ENCODE assay signal across 21 cellular contexts in the genomic region with DNA sequence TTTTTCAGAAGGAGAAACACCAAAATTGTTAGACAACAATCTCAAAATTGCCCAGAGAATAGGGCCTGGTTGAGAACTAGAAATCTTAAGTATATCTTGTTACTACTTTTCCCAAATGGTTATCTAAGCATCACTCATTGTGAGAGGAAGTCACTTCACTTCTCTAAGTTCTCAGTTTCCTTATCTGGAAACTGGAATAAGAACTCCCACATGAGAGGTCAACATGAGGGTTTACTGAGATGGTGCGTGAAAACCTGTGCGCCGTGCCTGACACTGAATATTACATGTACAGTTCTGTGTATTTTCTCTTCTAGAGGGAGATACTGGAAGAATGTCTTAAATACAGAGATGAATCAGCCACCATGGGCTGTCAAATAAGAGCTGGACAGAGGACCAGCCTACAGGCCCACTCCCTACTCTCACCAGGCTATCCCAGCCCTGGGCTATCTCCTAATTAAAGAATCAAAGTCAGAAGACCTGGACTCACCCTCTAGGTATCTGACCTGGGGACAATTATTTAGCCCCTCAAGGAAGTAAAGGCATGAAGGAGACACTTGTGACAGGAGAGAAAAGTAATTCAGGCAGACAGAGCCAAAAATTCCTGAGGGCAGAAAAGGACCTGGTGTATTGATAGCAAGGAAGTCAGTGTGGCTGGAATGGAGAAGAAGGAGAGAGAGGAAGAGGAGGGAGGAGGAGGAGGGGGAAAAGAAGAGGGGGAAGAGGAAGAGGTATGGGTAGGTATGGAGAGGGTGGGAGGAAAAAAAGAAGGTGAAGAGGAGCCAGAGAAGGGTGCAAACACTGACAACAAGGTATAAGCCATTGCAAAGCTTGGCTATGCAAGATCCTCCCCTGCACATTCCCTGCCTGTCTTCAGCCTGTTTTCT. TPM values are rescaled to one million over a fixed set of nuclear protein-coding genes. Genes with fewer than 3 reads are reported as not detected.
DNase-seq lines count a peak whose midpoint lies in the region; ATAC-seq, FAIRE-seq and TF ChIP-seq lines count a peak whose summit lies in the region.
"Had no signal": no experiment of that assay in that cellular context is flagged by ENCODE, and none has a peak within 500 bp of the region (broad histone marks: within the 10 kb centered on the region; RNA-seq: fewer than 3 reads in every experiment).

No MANE protein-coding gene starts in this region.

- no peak overlapping the region for H2AK5ac ChIP-seq in H1 (ENCODE audit: low read depth, low read length)

- H3K14ac ChIP-seq in H1 (ENCODE audit: insufficient read length): no peak overlapping the region

- no peak for TF ChIP-seq EP300 in H1 (IDR thresholded peaks at IDR 0.05; ENCODE audit: borderline replicate concordance in 1 of 2, low read depth in 2 of 2, low read length in 2 of 2)

- TF ChIP-seq CTCF in mammary epithelial cell (conservative IDR thresholded peaks at IDR 0.05 in 1 of 2, IDR thresholded peaks at IDR 0.05 in 1 of 2; ENCODE audit: extremely low read depth in 1 of 2, insufficient read depth in 1 of 2, low read depth in 1 of 2, low read length in 2 of 2) (no peak), MCF 10A (IDR thresholded peaks at IDR 0.05; ENCODE audit: unreplicated experiment) (no peak), H1 (IDR thresholded peaks at IDR 0.05; ENCODE audit: control extremely low read depth in 1 of 3, insufficient read depth in 1 of 3, low read depth in 1 of 3, low read length in 3 of 3) (no peak), foreskin fibroblast (IDR thresholded peaks at IDR 0.05; ENCODE audit: low read depth, low read length) (no peak)

- no peak for TF ChIP-seq POLR2A in H1 (IDR thresholded peaks at IDR 0.05; ENCODE audit: control extremely low read depth in 1 of 2, low read depth in 2 of 2, low read length in 2 of 2)

- H4K91ac ChIP-seq in H1 (replicated peaks; ENCODE audit: insufficient read length, low read length): no peak overlapping the region

- no peak overlapping the region for H3K4ac ChIP-seq in H1 (replicated peaks; ENCODE audit: insufficient read length, low read depth, low read length)

- no peak overlapping the region for H3K9ac ChIP-seq in mammary epithelial cell (ENCODE audit: insufficient read depth, low read length)
- no peak overlapping the region for H3K9ac ChIP-seq in H1 (replicated peaks in 1 of 4; ENCODE audit: extremely low read depth in 1 of 4, low read depth in 3 of 4, low read length in 3 of 4)

- H2BK12ac ChIP-seq in H1 (ENCODE audit: low read depth, low read length): no peak overlapping the region

- H3K79me1 ChIP-seq in H1 (ENCODE audit: low read depth, low read length): no peaks in the 10 kb centered on the region

- H3K4me2 ChIP-seq in mammary epithelial cell (ENCODE audit: insufficient read depth, low read depth, low read length): no peak overlapping the region
- no peak overlapping the region for H3K4me2 ChIP-seq in H1 (ENCODE audit: insufficient read depth in 1 of 2, low read depth in 2 of 2, low read length in 2 of 2)

- no peak overlapping the region for H2BK20ac ChIP-seq in H1 (ENCODE audit: low read length)

- H3K23ac ChIP-seq in H1 (ENCODE audit: insufficient read length): no peak overlapping the region

- H3K9me3 Mint-ChIP-seq in MCF 10A (ENCODE audit: unreplicated experiment): no peaks in the 10 kb centered on the region

- intact Hi-C loops in mammary epithelial cell (cut with micrococcal nuclease) (no loop called here), MCF 10A (cut with micrococcal nuclease) (no loop called here), Right ventricle myocardium superior (cut with DNase I) (no loop called here)

- no peak for FAIRE-seq in H1 (lab: Jason Lieb, UNC)
- FAIRE-seq: GM12891, H54 had no signal

- H3K36me3 ChIP-seq in mammary epithelial cell (ENCODE audit: insufficient read depth, low read length): no peaks in the 10 kb centered on the region
- peaks cover 12% of the 10 kb centered on the region; the same call in 1 of the 2 replicates for H3K36me3 ChIP-seq in SJSA1
- no peaks in the 10 kb centered on the region for H3K36me3 ChIP-seq in H1 (ENCODE audit: control insufficient read depth in 2 of 4, insufficient read depth in 4 of 4, low read length in 3 of 4)
- H3K36me3 ChIP-seq: MG63, Peyer's patch had no signal

- no peak for ATAC-seq in Right ventricle myocardium superior (ENCODE audit: poor library complexity)

- H3K27me3 ChIP-seq in mammary epithelial cell (ENCODE audit: insufficient read depth, low read length) (no peaks in the 10 kb centered on the region), SJSA1 (replicated peaks) (no peaks in the 10 kb centered on the region), H1 (replicated peaks in 1 of 4; ENCODE audit: control insufficient read depth in 3 of 4, extremely low read depth in 1 of 4, insufficient read depth in 3 of 4, low read length in 3 of 4) (no peaks in the 10 kb centered on the region; a peak in 1 of 7 replicates)
- H3K27me3 ChIP-seq: MG63, Peyer's patch had no signal

- H3K4me1 ChIP-seq in mammary epithelial cell (ENCODE audit: insufficient read depth, low read length) (peaks cover 9% of the 10 kb centered on the region), SJSA1 (replicated peaks) (peaks cover 62% of the 10 kb centered on the region), H1 (replicated peaks in 1 of 4; ENCODE audit: control insufficient read depth in 3 of 4, insufficient read depth in 4 of 4, low read length in 3 of 4) (no peaks in the 10 kb centered on the region; a peak in 1 of 7 replicates)
- H3K4me1 ChIP-seq: Peyer's patch had no signal

- H4K5ac ChIP-seq in H1 (ENCODE audit: insufficient read length, low read depth, low read length): no peak overlapping the region

- no peak overlapping the region for H2BK15ac ChIP-seq in H1 (ENCODE audit: low read length)

- H3K4me1 Mint-ChIP-seq in MCF 10A (ENCODE audit: insufficient read depth, unreplicated experiment): peaks cover 6% of the 10 kb centered on the region
- H3K4me1 Mint-ChIP-seq: B cell; CD4-positive, CD25-positive, alpha-beta regulatory T cell had no signal

- H3K18ac ChIP-seq in H1 (ENCODE audit: extremely low read depth, low read length): no peak overlapping the region

- no peaks in the 10 kb centered on the region for H3K36me3 Mint-ChIP-seq in MCF 10A (ENCODE audit: insufficient read depth, unreplicated experiment)
- H3K36me3 Mint-ChIP-seq: CD4-positive, CD25-positive, alpha-beta regulatory T cell had no signal

- H3K27me3 Mint-ChIP-seq in MCF 10A (ENCODE audit: insufficient read depth, unreplicated experiment): no peaks in the 10 kb centered on the region
- H3K27me3 Mint-ChIP-seq: B cell had no signal

- no peak overlapping the region for H2BK120ac ChIP-seq in H1 (replicated peaks; ENCODE audit: low read depth, low read length)

- POLR2A ChIA-PET in MCF 10A (lab: Yijun Ruan, JAX) (no interaction called here), H1 (lab: Charles Lee; ENCODE audit: partially characterized antibody) (interaction anchor here (0.7 kb wide), 1 partner anchor 225 kb away, joined by 3 read pairs; no protein-coding TSS in a partner anchor)

- H3K79me2 ChIP-seq in mammary epithelial cell (ENCODE audit: insufficient read depth, low read length) (no peaks in the 10 kb centered on the region), H1 (ENCODE audit: control insufficient read depth in 1 of 2, insufficient read depth in 2 of 2, low read length in 2 of 2) (no peaks in the 10 kb centered on the region)

- TF ChIP-seq RAD21 in H1 (IDR thresholded peaks at IDR 0.05 in 1 of 2, conservative IDR thresholded peaks at IDR 0.05 in 1 of 2; ENCODE audit: low read depth in 2 of 2, low read length in 2 of 2): no peak

- no peak overlapping the region for H3K4me3 ChIP-seq in mammary epithelial cell (replicated peaks in 1 of 3; ENCODE audit: insufficient read depth in 1 of 3, low read depth in 2 of 3, low read length in 3 of 3)
- no peak overlapping the region for H3K4me3 ChIP-seq in SJSA1
- H3K4me3 ChIP-seq in H1 (ENCODE audit: extremely low read depth in 1 of 4, insufficient read depth in 2 of 4, low read depth in 3 of 4, low read length in 4 of 4): no peak overlapping the region
- H3K4me3 ChIP-seq in foreskin fibroblast (ENCODE audit: low read depth in 1 of 2, low read length in 2 of 2): no peak overlapping the region
- H3K4me3 ChIP-seq: MG63, Peyer's patch had no signal

- H3K27ac ChIP-seq in mammary epithelial cell (ENCODE audit: insufficient read depth, low read depth, low read length): no peak overlapping the region
- H3K27ac ChIP-seq in SJSA1: peak overlapping the region; percentile 36
- no peak overlapping the region for H3K27ac ChIP-seq in H1 (ENCODE audit: low read depth, low read length)
- H3K27ac ChIP-seq: Peyer's patch had no signal

- 100% methylated on average over 3 of the region's 3 CpGs for WGBS in mammary epithelial cell (ENCODE audit: low coverage, missing lambda C conversion rate)
- WGBS in H1 (ENCODE audit: extremely low coverage in 1 of 2, insufficient coverage in 1 of 2, insufficient read length in 1 of 2, insufficient replicate concordance in 2 of 2, low coverage in 1 of 2, low lambda C conversion rate in 2 of 2, missing lambda C conversion rate in 1 of 2), 2 experiments: 91% methylated on average over 3 of the region's 3 CpGs; no CpG with 5 or more reads in 1 of the 2 experiments

- no peak overlapping the region for H4K8ac ChIP-seq in H1 (ENCODE audit: extremely low read depth, insufficient read depth, low read length)

- dilution Hi-C loops in mammary epithelial cell (cut with HindIII; ENCODE audit: low sequenced_read_pairs): no loop called here

- H3K56ac ChIP-seq in H1 (replicated peaks; ENCODE audit: insufficient read length, low read depth, low read length): no peak overlapping the region

- no peak overlapping the region for H3K27ac Mint-ChIP-seq in MCF 10A (ENCODE audit: low read depth, unreplicated experiment)
- H3K27ac Mint-ChIP-seq: B cell; CD4-positive, CD25-positive, alpha-beta regulatory T cell had no signal

- H3K4me3 Mint-ChIP-seq in MCF 10A (ENCODE audit: unreplicated experiment): no peak overlapping the region
- H3K4me3 Mint-ChIP-seq: B cell; CD4-positive, CD25-positive, alpha-beta regulatory T cell had no signal

- H2AFZ ChIP-seq in mammary epithelial cell (ENCODE audit: low read depth, low read length): peak overlapping the region; percentile 11
- H2AFZ ChIP-seq in H1 (ENCODE audit: low read length): peak overlapping the region; percentile 68; the same call in 1 of the 2 replicates

- H3K9me3 ChIP-seq in mammary epithelial cell (replicated peaks; ENCODE audit: insufficient read depth, low read length) (no peaks in the 10 kb centered on the region), SJSA1 (replicated peaks) (no peaks in the 10 kb centered on the region), H1 (ENCODE audit: insufficient read depth in 2 of 2, low read depth in 1 of 2, low read length in 1 of 2) (no peaks in the 10 kb centered on the region)

- H3K23me2 ChIP-seq in H1 (ENCODE audit: low read depth, low read length): no peaks in the 10 kb centered on the region

- CTCF ChIA-PET in mammary epithelial cell (lab: Charles Lee; ENCODE audit: low non-redundant PET): no interaction called here
- CTCF ChIA-PET in MCF 10A (lab: Yijun Ruan, JAX): interaction anchor here (1.1 kb wide), 1 partner anchor 14 kb away, joined by 3 read pairs; no protein-coding TSS in a partner anchor
- CTCF ChIA-PET in H1 (lab: Charles Lee; ENCODE audit: partially characterized antibody): interaction anchor here (1.1 kb wide), 1 partner anchor 164 kb away, joined by 3 read pairs; no protein-coding TSS in a partner anchor

- H4K20me1 ChIP-seq in mammary epithelial cell (ENCODE audit: insufficient read depth, low read length) (no peaks in the 10 kb centered on the region), H1 (replicated peaks in 1 of 2; ENCODE audit: control insufficient read depth in 1 of 2, insufficient read depth in 2 of 2, low read length in 2 of 2) (no peaks in the 10 kb centered on the region)

- in situ Hi-C loops in mammary epithelial cell (cut with MboI; ENCODE audit: low sequenced_read_pairs in 2 of 2): no loop called here
- in situ Hi-C loops in KBM-7 (cut with MboI; ENCODE audit: low pct_unique_long_range_greater_than_20kb, low sequenced_read_pairs): no loop called here

- H2BK5ac ChIP-seq in H1 (ENCODE audit: low read depth, low read length): no peak overlapping the region

- DNase-seq in mammary epithelial cell (no peak), MCF 10A (ENCODE audit: unreplicated experiment) (no peak), SJSA1 (ENCODE audit: low read depth in 1 of 2, low spot score in 2 of 2) (peak in 1 of 2 experiments; percentile 43), H1 (ENCODE audit: low read depth in 1 of 2, low spot score in 2 of 2) (no peak), superior temporal gyrus (ENCODE audit: extremely low spot score) (no peak), KBM-7 (no peak), foreskin fibroblast (no peak), Right ventricle myocardium superior (no peak)
- DNase-seq: CD4-positive, CD25-positive, alpha-beta regulatory T cell; EL; Karpas-422; MG63; NCI-H1048; NCI-H1436; NCI-H1930; NCI-H345; NCI-H69; Peyer's patch had no signal

- BruUV-seq in mammary epithelial cell (replicated peaks; lab: Mats Ljungman, UMichigan) (no TSS peak), MCF 10A (replicated peaks; lab: Mats Ljungman, UMichigan) (no TSS peak)

RNA-seq across cellular contexts. Expression of gene CCDC71L, which starts 44.9 kb away (rescaled TPM):
- 10 to 100 TPM; 32.2 to 37.8 TPM for total RNA-seq in mammary epithelial cell
- 14.0 TPM for polyA plus RNA-seq in mammary epithelial cell
- 15.1 TPM for polyA minus RNA-seq in mammary epithelial cell
- 11.4 and 13.0 TPM in 2 replicates for total RNA-seq in MCF 10A (2022)
- 37.1 and 38.7 TPM in 2 replicates for total RNA-seq in SJSA1 (2014; rRNA removed; shearing (Covaris generic))
- total RNA-seq in H1 (2021; fragmentation: NEBNext Ultra II Directional; extraction: Animal tissue kit (Norgen Biotek cat#: 25700)): 15.8 and 16.7 TPM in 2 replicates
- polyA plus RNA-seq in H1 (2011; rRNA removed): 12.5 and 15.2 TPM in 2 replicates
- 11.0 TPM for polyA plus RNA-seq in H1 (2011; cell fraction: cytosol; rRNA removed)
- 8.6 TPM for polyA plus RNA-seq in H1 (2011; cell fraction: nucleus; rRNA removed)
- 10.1 to 13.5 TPM (median 11.7 TPM) in 4 replicates for polyA plus RNA-seq in H1 (2012, experiment 1 of 2)
- 14.4 TPM for polyA plus RNA-seq in H1 (2012, experiment 2 of 2)
- 8.1 TPM for polyA plus RNA-seq in H1 (2013, experiment 1 of 2)
- 8.7 TPM for polyA plus RNA-seq in H1 (2013, experiment 2 of 2)
- 1.5 and 2.8 TPM in 2 replicates for polyA minus RNA-seq in H1 (2011; rRNA and poly(A)+ RNA removed)
- 7.0 TPM for polyA minus RNA-seq in H1 (2011; cell fraction: cytosol; rRNA and poly(A)+ RNA removed)
- 10.2 TPM for polyA minus RNA-seq in H1 (2011; cell fraction: nucleus; rRNA and poly(A)+ RNA removed)
- 5.5 TPM for total RNA-seq in Right ventricle myocardium superior
